In the genomic region with DNA sequence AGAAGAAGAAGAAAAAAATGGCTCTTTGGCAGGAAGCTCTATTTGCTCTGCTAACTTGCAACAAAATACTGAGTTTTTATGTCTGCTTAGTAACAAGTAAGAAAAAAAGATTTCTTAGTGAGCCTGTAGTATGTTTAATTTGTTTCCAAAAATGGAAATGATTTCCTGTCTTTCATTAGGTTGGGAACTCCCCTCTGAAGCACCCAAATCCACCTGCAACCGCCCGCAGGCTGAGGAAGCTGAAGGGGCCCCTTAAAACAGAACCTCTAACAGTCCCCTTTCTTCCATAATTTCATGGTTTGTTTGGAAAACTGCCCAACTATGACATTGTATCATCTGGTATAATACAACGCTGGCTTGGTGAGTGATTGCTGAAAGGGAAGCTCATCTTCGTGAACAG, we compare ENCODE assay signal across 19 cellular contexts.
DNase-seq lines count a peak whose midpoint lies in the region; TF ChIP-seq lines count a peak whose summit lies in the region.
"Had no signal": no experiment of that assay in that cellular context is flagged by ENCODE, and none has a peak within 500 bp of the region (broad histone marks: within the 10 kb centered on the region; RNA-seq: fewer than 3 reads in every experiment).

No MANE protein-coding gene starts in this region.

- no peak overlapping the region for H4K5ac ChIP-seq in H9 (ENCODE audit: insufficient read length, low read depth, low read length)

- H3K23ac ChIP-seq in H9 (ENCODE audit: insufficient read length, low read depth, low read length) = no peak overlapping the region

- H3K56ac ChIP-seq in H9 (ENCODE audit: insufficient read length, low read depth, low read length) = no peak overlapping the region

- H2BK12ac ChIP-seq in H9 (ENCODE audit: insufficient read length, low read depth, low read length) = no peak overlapping the region

- H3K9me2 ChIP-seq in MM.1S (replicated peaks; ENCODE audit: insufficient read depth, low read length) = no peaks in the 10 kb centered on the region
- H3K9me2 ChIP-seq: SK-N-SH had no signal

- no peak for TF ChIP-seq CTCF in H9 (conservative IDR thresholded peaks at IDR 0.05)
- no peak for TF ChIP-seq CTCF in brain (conservative IDR thresholded peaks at IDR 0.05)
- TF ChIP-seq CTCF in spleen (IDR thresholded peaks at IDR 0.05 in 8 of 11, conservative IDR thresholded peaks at IDR 0.05 in 3 of 11) = no peak
- TF ChIP-seq CTCF in MM.1S (IDR thresholded peaks at IDR 0.05; ENCODE audit: low read length) = no peak

- H3K27me3 Mint-ChIP-seq in activated CD4-positive, alpha-beta T cell treated with anti-CD3 and anti-CD28 coated beads, Interleukin-2, amount 10 ng/mL, durations not matched to agents 24 days and 14 days = no peaks in the 10 kb centered on the region
- H3K27me3 Mint-ChIP-seq in H9 (ENCODE audit: low read depth) = peaks cover 1% of the 10 kb centered on the region; the same call in 1 of the 2 replicates
- peaks cover 3% of the 10 kb centered on the region for H3K27me3 Mint-ChIP-seq in brain
- H3K27me3 Mint-ChIP-seq in T-helper 2 cell treated with Interferon-gamma antibody and Interleukin-4, amounts not matched to agents 5 μg/mL and 100 μg/mL, for 36 hours (ENCODE audit: low read depth) = no peaks in the 10 kb centered on the region

- H2BK20ac ChIP-seq in H9 (ENCODE audit: low read depth, low read length, poor library complexity, severe bottlenecking) = no peak overlapping the region

- H3K9ac ChIP-seq in H9 (ENCODE audit: extremely low read depth, insufficient read length, low read length) = no peak overlapping the region
- H3K9ac ChIP-seq in MM.1S (ENCODE audit: low read length) = no peak overlapping the region
- H3K9ac ChIP-seq: SK-N-SH had no signal

- H3K79me1 ChIP-seq in H9 (ENCODE audit: insufficient read depth, low read depth, low read length, poor library complexity, severe bottlenecking) = no peaks in the 10 kb centered on the region

- no peak overlapping the region for H3K18ac ChIP-seq in H9 (ENCODE audit: insufficient read length, low read depth, low read length)

- no peak overlapping the region for H3K4me3 Mint-ChIP-seq in activated CD4-positive, alpha-beta T cell treated with anti-CD3 and anti-CD28 coated beads, Interleukin-2, amount 10 ng/mL, durations not matched to agents 24 days and 14 days
- H3K4me3 Mint-ChIP-seq in H9 (no peak overlapping the region), brain (peak overlapping the region in 1 of 5 experiments; percentile 48)
- H3K4me3 Mint-ChIP-seq in T-helper 2 cell treated with Interferon-gamma antibody and Interleukin-4, amounts not matched to agents 5 μg/mL and 100 μg/mL, for 36 hours = no peak overlapping the region

- no peak overlapping the region for H3K14ac ChIP-seq in H9 (ENCODE audit: insufficient read depth, low read length)

- H3K27ac Mint-ChIP-seq in activated CD4-positive, alpha-beta T cell treated with anti-CD3 and anti-CD28 coated beads, Interleukin-2, amount 10 ng/mL, durations not matched to agents 24 days and 14 days = no peak overlapping the region
- H3K27ac Mint-ChIP-seq in H9 (peak overlapping the region in 2 of 3 experiments; percentile 34 to 56; a peak in 4 of 7 replicates), brain (peak overlapping the region in 3 of 5 experiments; percentile 37 to 81 (median 57))
- H3K27ac Mint-ChIP-seq in T-helper 2 cell treated with Interferon-gamma antibody and Interleukin-4, amounts not matched to agents 5 μg/mL and 100 μg/mL, for 36 hours = no peak overlapping the region

- no peaks in the 10 kb centered on the region for H3K23me2 ChIP-seq in H9 (ENCODE audit: insufficient read length, low read depth, low read length, poor library complexity, severe bottlenecking)

- H3T11ph ChIP-seq in H9 (ENCODE audit: low read length) = no peak overlapping the region

- H3K4me2 ChIP-seq in H9 (ENCODE audit: insufficient read depth, insufficient read length, low read length) (no peak overlapping the region), MM.1S (ENCODE audit: low read depth, low read length) (no peak overlapping the region)
- H3K4me2 ChIP-seq: SK-N-SH had no signal

- H3K4ac ChIP-seq in H9 (ENCODE audit: low read depth, low read length) = no peak overlapping the region

- H3K9me3 ChIP-seq in H9 (ENCODE audit: control insufficient read depth, low read depth, low read length) = no peaks in the 10 kb centered on the region
- peaks cover 0 to 10% (median 0%) of the 10 kb centered on the region in 8 donors for H3K9me3 ChIP-seq in spleen
- no peaks in the 10 kb centered on the region for H3K9me3 ChIP-seq in MM.1S (replicated peaks; ENCODE audit: insufficient read depth, low read length)
- H3K9me3 ChIP-seq: left ventricle myocardium inferior, SK-N-SH, thyroid gland had no signal

- no peaks in the 10 kb centered on the region for H3K27me3 ChIP-seq in H9 (ENCODE audit: insufficient read depth, low read length)
- no peaks in the 10 kb centered on the region for H3K27me3 ChIP-seq in spleen (replicated peaks in 1 of 7)
- H3K27me3 ChIP-seq in MM.1S (replicated peaks; ENCODE audit: insufficient read depth, low read length) = no peaks in the 10 kb centered on the region
- H3K27me3 ChIP-seq: thyroid gland had no signal

- no peak overlapping the region for H2BK5ac ChIP-seq in H9 (ENCODE audit: insufficient read length, low read length)

- H3K27ac ChIP-seq in H9 (ENCODE audit: insufficient read length, low read depth, low read length) = no peak overlapping the region
- H3K27ac ChIP-seq in spleen = no peak overlapping the region
- no peak overlapping the region for H3K27ac ChIP-seq in MM.1S (ENCODE audit: low read length)
- H3K27ac ChIP-seq: C4-2B, left ventricle myocardium inferior, thyroid gland had no signal

- H3K79me2 ChIP-seq in H9 (ENCODE audit: insufficient read depth, low read length) (no peaks in the 10 kb centered on the region), MM.1S (ENCODE audit: low read length) (no peaks in the 10 kb centered on the region)

- H3K4me1 ChIP-seq in H9 (ENCODE audit: insufficient read depth, low read length) (no peaks in the 10 kb centered on the region; the same call in none of the 2 replicates), spleen (peaks cover 0 to 31% (median 7%) of the 10 kb centered on the region in 6 donors), MM.1S (ENCODE audit: low read length) (no peaks in the 10 kb centered on the region)
- H3K4me1 ChIP-seq: thyroid gland had no signal

- H3F3A ChIP-seq in MM.1S (ENCODE audit: insufficient read depth, low read length) = no peaks in the 10 kb centered on the region

- DNase-seq in activated CD4-positive, alpha-beta T cell treated with anti-CD3 and anti-CD28 coated beads, Interleukin-2, amount 10 ng/mL, durations not matched to agents 24 days and 14 days = peak; percentile 54
- no peak for DNase-seq in activated CD4-positive, alpha-beta T cell treated with anti-CD3 and anti-CD28 coated beads, Interleukin-2, amount 50 U/mL, for 4 hours
- DNase-seq in H9 (no peak), spleen (peak; percentile 65), MM.1S (no peak), DMS153 treated with DMSO at 0.1 percent for 48 hours (lab: John Stamatoyannopoulos, UW; ENCODE audit: unreplicated experiment) (no peak)
- DNase-seq in T-helper 2 cell treated with Interferon-gamma antibody and Interleukin-4, amounts not matched to agents 5 μg/mL and 100 μg/mL, for 36 hours (ENCODE audit: low spot score) = no peak
- DNase-seq: 8988T; activated CD4-positive, alpha-beta T cell treated with anti-CD3 and anti-CD28 coated beads for 48 hours; DMS53; effector CD4-positive, alpha-beta T cell; glutamatergic neuron; left ventricle myocardium inferior; NCI-H146; SK-N-SH; stimulated activated CD4-positive, alpha-beta T cell treated with anti-CD3 and anti-CD28 coated beads, Interleukin-2, amount 100 ng/mL, for 48 hours; thyroid gland had no signal

- no peak overlapping the region for H4K8ac ChIP-seq in H9 (replicated peaks; ENCODE audit: insufficient read length, low read depth, low read length)

- WGBS in H9 (ENCODE audit: extremely low coverage, insufficient read length, low lambda C conversion rate) = no CpG with 5 or more reads among the region's 4 CpGs
- 10 to 20% (median 19%) methylated on average over 4 of the region's 4 CpGs for WGBS in spleen, 5 donors

- no peak overlapping the region for H2BK120ac ChIP-seq in H9 (ENCODE audit: low read depth, low read length, poor library complexity, severe bottlenecking)

- H3K9me3 Mint-ChIP-seq in activated CD4-positive, alpha-beta T cell treated with anti-CD3 and anti-CD28 coated beads, Interleukin-2, amount 10 ng/mL, durations not matched to agents 24 days and 14 days = no peaks in the 10 kb centered on the region
- peaks cover 5 to 10% of the 10 kb centered on the region in 2 experiments for H3K9me3 Mint-ChIP-seq in H9
- peaks cover 0 to 4% (median 0%) of the 10 kb centered on the region in 5 experiments for H3K9me3 Mint-ChIP-seq in brain
- no peaks in the 10 kb centered on the region for H3K9me3 Mint-ChIP-seq in T-helper 2 cell treated with Interferon-gamma antibody and Interleukin-4, amounts not matched to agents 5 μg/mL and 100 μg/mL, for 36 hours

- no peak overlapping the region for H2BK15ac ChIP-seq in H9 (ENCODE audit: low read depth, low read length)

- H3K4me3 ChIP-seq in spleen = no peak overlapping the region
- no peak overlapping the region for H3K4me3 ChIP-seq in MM.1S (ENCODE audit: low read length)
- H3K4me3 ChIP-seq: left ventricle myocardium inferior, thyroid gland had no signal

- intact Hi-C loops in activated CD4-positive, alpha-beta T cell treated with anti-CD3 and anti-CD28 coated beads, Interleukin-2, amount 10 ng/mL, durations not matched to agents 24 days and 14 days (cut with micrococcal nuclease) = loop anchor here (10.0 kb wide), 1 partner anchor 282 kb away; no protein-coding TSS in a partner anchor
- intact Hi-C loops in spleen (cut with DNase I; ENCODE audit: low total_unique reads) = no loop called here

- no peaks in the 10 kb centered on the region for H4K20me1 ChIP-seq in H9 (ENCODE audit: control insufficient read depth, insufficient read depth, insufficient read length)
- no peaks in the 10 kb centered on the region for H4K20me1 ChIP-seq in MM.1S (ENCODE audit: insufficient read depth, low read length)

- no peak overlapping the region for H2AK5ac ChIP-seq in H9 (ENCODE audit: insufficient read length, low read length)

- no peak for TF ChIP-seq POLR2A in spleen (IDR thresholded peaks at IDR 0.05)

- H3K36me3 Mint-ChIP-seq in activated CD4-positive, alpha-beta T cell treated with anti-CD3 and anti-CD28 coated beads, Interleukin-2, amount 10 ng/mL, durations not matched to agents 24 days and 14 days (ENCODE audit: low read depth) = no peaks in the 10 kb centered on the region
- H3K36me3 Mint-ChIP-seq in H9 (ENCODE audit: insufficient read depth in 1 of 3, low read depth in 3 of 3) (peaks cover 3 to 11% (median 7%) of the 10 kb centered on the region in 3 experiments; a peak in 5 of 7 replicates), brain (no peaks in the 10 kb centered on the region)
- H3K36me3 Mint-ChIP-seq in T-helper 2 cell treated with Interferon-gamma antibody and Interleukin-4, amounts not matched to agents 5 μg/mL and 100 μg/mL, for 36 hours (ENCODE audit: low read depth) = no peaks in the 10 kb centered on the region

- H2AFZ ChIP-seq in H9 (ENCODE audit: low read length) (no peak overlapping the region), MM.1S (ENCODE audit: low read length) (no peak overlapping the region)

- peaks cover 26% of the 10 kb centered on the region for H3K4me1 Mint-ChIP-seq in activated CD4-positive, alpha-beta T cell treated with anti-CD3 and anti-CD28 coated beads, Interleukin-2, amount 10 ng/mL, durations not matched to agents 24 days and 14 days
- peaks cover 31 to 45% of the 10 kb centered on the region in 2 experiments for H3K4me1 Mint-ChIP-seq in H9
- peaks cover 49% of the 10 kb centered on the region for H3K4me1 Mint-ChIP-seq in brain
- peaks cover 4% of the 10 kb centered on the region for H3K4me1 Mint-ChIP-seq in T-helper 2 cell treated with Interferon-gamma antibody and Interleukin-4, amounts not matched to agents 5 μg/mL and 100 μg/mL, for 36 hours (ENCODE audit: low read depth)

- no peak overlapping the region for H4K91ac ChIP-seq in H9 (ENCODE audit: insufficient read length, low read depth, low read length)

- H3K36me3 ChIP-seq in spleen = no peaks in the 10 kb centered on the region
- no peaks in the 10 kb centered on the region for H3K36me3 ChIP-seq in MM.1S (replicated peaks; ENCODE audit: insufficient read depth, low read length)
- H3K36me3 ChIP-seq: left ventricle myocardium inferior, thyroid gland had no signal

Comparison
In these comparisons a context has a peak if more than half of its experiments do, and no peak if none do; other contexts are left out.
1. DNase-seq: peak in activated CD4-positive, alpha-beta T cell treated with anti-CD3 and anti-CD28 coated beads, Interleukin-2, amount 10 ng/mL, durations not matched to agents 24 days and 14 days (single experiment) and spleen (single experiment); none in activated CD4-positive, alpha-beta T cell treated with anti-CD3 and anti-CD28 coated beads, Interleukin-2, amount 50 U/mL, for 4 hours (0 of 2), H9 (single experiment), T-helper 2 cell treated with Interferon-gamma antibody and Interleukin-4, amounts not matched to agents 5 μg/mL and 100 μg/mL, for 36 hours (single experiment), MM.1S (single experiment) and DMS153 treated with DMSO at 0.1 percent for 48 hours (single experiment).
2. H3K27ac Mint-ChIP-seq: peak in H9 (2 of 3) and brain (3 of 5); none in activated CD4-positive, alpha-beta T cell treated with anti-CD3 and anti-CD28 coated beads, Interleukin-2, amount 10 ng/mL, durations not matched to agents 24 days and 14 days (single experiment) and T-helper 2 cell treated with Interferon-gamma antibody and Interleukin-4, amounts not matched to agents 5 μg/mL and 100 μg/mL, for 36 hours (single experiment).